ENCODE assay signal across 8 cellular contexts in the genomic region with DNA sequence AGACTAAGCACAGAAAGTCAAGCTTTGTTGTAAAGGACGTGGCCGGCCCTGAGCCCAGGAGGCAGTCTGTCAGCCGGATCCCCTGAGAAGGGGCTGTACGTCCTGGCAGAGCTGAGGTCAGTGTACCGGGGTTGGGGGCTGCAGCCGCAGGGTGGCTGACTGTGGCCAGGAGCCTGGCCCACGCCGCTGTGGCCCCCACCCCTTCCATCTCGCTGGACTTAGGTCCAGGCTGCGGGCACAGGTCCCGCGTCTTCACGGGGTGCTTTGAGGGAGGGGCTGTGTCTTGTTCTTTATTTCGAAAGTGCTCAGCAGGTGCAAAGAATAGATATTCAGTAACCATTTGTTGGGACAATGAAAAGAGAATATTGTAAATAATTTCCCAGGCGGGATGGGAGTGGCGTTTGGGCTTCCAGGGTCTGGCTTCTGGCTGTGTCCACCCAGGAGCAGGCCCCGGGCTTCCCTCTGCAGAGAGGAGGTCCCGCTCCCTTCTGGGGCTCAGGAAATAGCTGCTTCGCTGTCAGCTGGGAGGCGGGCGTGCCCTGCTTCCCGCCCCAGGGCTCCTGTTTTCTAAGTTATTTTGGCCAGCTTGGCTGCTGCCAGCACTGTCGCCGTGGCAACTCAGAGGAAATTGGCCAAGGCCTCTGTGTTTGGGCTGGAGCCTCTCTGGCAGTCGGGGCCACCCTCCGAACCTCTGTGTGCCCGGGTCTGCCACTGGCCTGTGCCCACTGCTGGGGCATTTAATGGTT. TPM values are rescaled to one million over a fixed set of nuclear protein-coding genes. Genes with fewer than 3 reads are reported as not detected.
DNase-seq lines count a peak whose midpoint lies in the region; FAIRE-seq and TF ChIP-seq lines count a peak whose summit lies in the region.

No MANE protein-coding gene starts in this region.

- peaks cover 34% of the 10 kb centered on the region for H3K27me3 Mint-ChIP-seq in nephron (ENCODE audit: low read depth)

- H3K9me3 ChIP-seq in Peyer's patch = no peaks in the 10 kb centered on the region
- no peaks in the 10 kb centered on the region for H3K9me3 ChIP-seq in endothelial cell of umbilical vein (replicated peaks; ENCODE audit: control insufficient read depth, insufficient read depth, low read length)

- H3K27ac Mint-ChIP-seq in nephron = peak overlapping the region; percentile 29 to 88 (median 78)

- DNase-seq in COR-L47 (lab: John Stamatoyannopoulos, UW) (peak; percentile 85), Peyer's patch (peak; percentile 56 to 74 (median 57)), endothelial cell of umbilical vein (ENCODE audit: low read depth, low spot score) (peak; percentile 75), SKM-1 (lab: John Stamatoyannopoulos, UW; ENCODE audit: unreplicated experiment) (no peak), HPDE6-E6E7 (ENCODE audit: extremely low spot score) (no peak), GM13976 (ENCODE audit: low spot score) (no peak), NCI-H1105 (lab: John Stamatoyannopoulos, UW) (no peak)

- in situ Hi-C loops in GM13976 (cut with MboI; ENCODE audit: low sequenced_read_pairs, unreplicated experiment) = loop anchor here (10.0 kb wide), 1 partner anchor 112 kb away; no protein-coding TSS in a partner anchor

- H3K27ac ChIP-seq in Peyer's patch (peak overlapping the region; percentile 71 to 100 (median 78)), endothelial cell of umbilical vein (ENCODE audit: insufficient read depth, low read depth, low read length) (peak overlapping the region; percentile 78)

- FAIRE-seq in endothelial cell of umbilical vein (lab: Jason Lieb, UNC) = peak; percentile 75

- H2AFZ ChIP-seq in endothelial cell of umbilical vein (ENCODE audit: low read depth, low read length) = no peak overlapping the region

- intact Hi-C loops in endothelial cell of umbilical vein (cut with micrococcal nuclease) = loop anchor here (2.0 kb wide), 1 partner anchor 82 kb away; no protein-coding TSS in a partner anchor

- H3K4me2 ChIP-seq in endothelial cell of umbilical vein (ENCODE audit: insufficient read depth, low read length) = peak overlapping the region; percentile 86

- H3K79me2 ChIP-seq in endothelial cell of umbilical vein (ENCODE audit: control insufficient read depth, insufficient read depth, low read length) = peaks cover 32% of the 10 kb centered on the region

- TF ChIP-seq POLR2A in Peyer's patch (IDR thresholded peaks at IDR 0.05) = no peak
- TF ChIP-seq POLR2A in endothelial cell of umbilical vein (IDR thresholded peaks at IDR 0.05; ENCODE audit: low read depth, low read length) = no peak

- CTCF ChIA-PET in endothelial cell of umbilical vein (lab: Charles Lee) = interaction anchor here (0.6 to 2.2 kb wide), 11 partner anchors 10 to 127 kb away, joined by 3 to 12 read pairs (median 4); no protein-coding TSS in a partner anchor

- H3K36me3 ChIP-seq in Peyer's patch = no peaks in the 10 kb centered on the region
- H3K36me3 ChIP-seq in endothelial cell of umbilical vein (ENCODE audit: control insufficient read depth in 2 of 2, extremely low read depth in 1 of 2, insufficient read depth in 2 of 2, low read length in 2 of 2) = no peaks in the 10 kb centered on the region

- H3K4me1 Mint-ChIP-seq in nephron = peaks cover 58% of the 10 kb centered on the region

- BruUV-seq in endothelial cell of umbilical vein (replicated peaks; lab: Mats Ljungman, UMichigan) = no TSS peak

- no peaks in the 10 kb centered on the region for H3K27me3 ChIP-seq in Peyer's patch
- no peaks in the 10 kb centered on the region for H3K27me3 ChIP-seq in endothelial cell of umbilical vein (ENCODE audit: control insufficient read depth in 2 of 2, insufficient read depth in 2 of 2, low read length in 2 of 2)

- dilution Hi-C loops in endothelial cell of umbilical vein (cut with MboI; ENCODE audit: extremely low pct_ligation_motif_present, low sequenced_read_pairs) = no loop called here

- H3K9ac ChIP-seq in endothelial cell of umbilical vein (replicated peaks; ENCODE audit: extremely low read depth, insufficient read depth, low read length) = peak overlapping the region; percentile 59

- H3K9me1 ChIP-seq in endothelial cell of umbilical vein (replicated peaks; ENCODE audit: control insufficient read depth, extremely low read depth, insufficient read depth, low read length) = no peaks in the 10 kb centered on the region

- H3K9me3 Mint-ChIP-seq in nephron = no peaks in the 10 kb centered on the region

- H3K4me3 Mint-ChIP-seq in nephron = peak overlapping the region; percentile 34 to 74 (median 41)

- POLR2A ChIA-PET in endothelial cell of umbilical vein (lab: Charles Lee) = interaction anchor here (1.5 kb wide), 1 partner anchor 10 kb away, joined by 6 read pairs; no protein-coding TSS in a partner anchor

- no peaks in the 10 kb centered on the region for H4K20me1 ChIP-seq in endothelial cell of umbilical vein (replicated peaks; ENCODE audit: control insufficient read depth, extremely low read depth, insufficient read depth, low read length)

- H3K36me3 Mint-ChIP-seq in nephron (ENCODE audit: low read depth) = peaks cover 5% of the 10 kb centered on the region

- H3K4me1 ChIP-seq in Peyer's patch = peaks cover 0 to 49% (median 12%) of the 10 kb centered on the region in 4 donors
- H3K4me1 ChIP-seq in endothelial cell of umbilical vein (ENCODE audit: control insufficient read depth, extremely low read depth, insufficient read depth, low read length) = peaks cover 47% of the 10 kb centered on the region

- H3K4me3 ChIP-seq in Peyer's patch = peak overlapping the region in 1 of 4 donors; percentile 97
- peak overlapping the region in 2 of 3 experiments; percentile 5 to 14 for H3K4me3 ChIP-seq in endothelial cell of umbilical vein (replicated peaks in 1 of 3; ENCODE audit: insufficient read depth in 1 of 3, low read depth in 1 of 3, low read length in 3 of 3)

- no peak for TF ChIP-seq CTCF in Peyer's patch (IDR thresholded peaks at IDR 0.05)
- no peak for TF ChIP-seq CTCF in endothelial cell of umbilical vein (IDR thresholded peaks at IDR 0.05; ENCODE audit: extremely low read depth in 1 of 2, insufficient read depth in 1 of 2, low read depth in 1 of 2, low read length in 2 of 2)
- no peak for TF ChIP-seq CTCF in nephron (IDR thresholded peaks at IDR 0.05; ENCODE audit: unreplicated experiment in 3 of 3)
- TF ChIP-seq CTCF in GM13976 (IDR thresholded peaks at IDR 0.05; ENCODE audit: borderline replicate concordance, control extremely low read depth, extremely low read depth, insufficient read depth, missing control alignments) = no peak

TF ChIP-seq in endothelial cell of umbilical vein, 7 proteins besides CTCF, POLR2A, EP300 and RAD21:
- no peak for TF ChIP-seq GATA2 (IDR thresholded peaks at IDR 0.05; ENCODE audit: insufficient read depth, insufficient read length, low read depth, low read length)
- no peak for TF ChIP-seq MYC (IDR thresholded peaks at IDR 0.05; ENCODE audit: low read depth, low read length)
- no peak for TF ChIP-seq JUN (IDR thresholded peaks at IDR 0.05; ENCODE audit: borderline replicate concordance, insufficient read depth, insufficient read length, low read depth)
- no peak for TF ChIP-seq EZH2 (IDR thresholded peaks at IDR 0.05; ENCODE audit: borderline replicate concordance, low read depth, low read length, severe bottlenecking)
- no peak for TF ChIP-seq FOS (IDR thresholded peaks at IDR 0.05; ENCODE audit: borderline replicate concordance, insufficient read depth, low read length)
- no peak for TF ChIP-seq POLR2AphosphoS5 (IDR thresholded peaks at IDR 0.05; ENCODE audit: insufficient read depth, low read depth, low read length)
- TF ChIP-seq, protein P1, sequence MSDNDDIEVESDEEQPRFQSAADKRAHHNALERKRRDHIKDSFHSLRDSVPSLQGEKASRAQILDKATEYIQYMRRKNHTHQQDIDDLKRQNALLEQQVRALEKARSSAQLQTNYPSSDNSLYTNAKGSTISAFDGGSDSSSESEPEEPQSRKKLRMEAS (IDR thresholded peaks at IDR 0.05; ENCODE audit: insufficient read depth, insufficient read length) = no peak

RNA-seq across cellular contexts. Expression of gene NFATC1, which starts 7.4 kb away (rescaled TPM):
- total RNA-seq in Peyer's patch = 10 to 100 TPM in 1 of 4 donors, 1 to 10 TPM in 3; 2.1 to 41.3 (median 7.6) TPM
- 26.8 and 30.0 TPM in 2 replicates for total RNA-seq in endothelial cell of umbilical vein
- polyA plus RNA-seq in endothelial cell of umbilical vein = 11.1 and 13.6 TPM in 2 replicates
- 10.6 and 12.8 TPM in 2 replicates for polyA plus RNA-seq in endothelial cell of umbilical vein (2011; cell fraction: cytosol; rRNA removed)
- polyA plus RNA-seq in endothelial cell of umbilical vein (2011; cell fraction: nucleus; rRNA removed) = 20.2 and 22.3 TPM in 2 replicates
- polyA plus RNA-seq in endothelial cell of umbilical vein (2012) = 14.0 and 17.1 TPM in 2 replicates
- polyA minus RNA-seq in endothelial cell of umbilical vein = 11.6 and 15.7 TPM in 2 replicates
- polyA minus RNA-seq in endothelial cell of umbilical vein (2011; cell fraction: cytosol; rRNA and poly(A)+ RNA removed) = 0.61 TPM
- polyA minus RNA-seq in endothelial cell of umbilical vein (2011; cell fraction: nucleus; rRNA and poly(A)+ RNA removed) = 15.2 and 41.1 TPM in 2 replicates

Comparison
In these comparisons a context has a peak if more than half of its experiments do, and no peak if none do; other contexts are left out.
1. DNase-seq: peak in COR-L47 (single experiment), Peyer's patch (3 of 3) and endothelial cell of umbilical vein (single experiment); none in SKM-1 (single experiment), HPDE6-E6E7 (single experiment), GM13976 (single experiment) and NCI-H1105 (single experiment).